ENCODE assay signal across 23 cellular contexts in the genomic region with DNA sequence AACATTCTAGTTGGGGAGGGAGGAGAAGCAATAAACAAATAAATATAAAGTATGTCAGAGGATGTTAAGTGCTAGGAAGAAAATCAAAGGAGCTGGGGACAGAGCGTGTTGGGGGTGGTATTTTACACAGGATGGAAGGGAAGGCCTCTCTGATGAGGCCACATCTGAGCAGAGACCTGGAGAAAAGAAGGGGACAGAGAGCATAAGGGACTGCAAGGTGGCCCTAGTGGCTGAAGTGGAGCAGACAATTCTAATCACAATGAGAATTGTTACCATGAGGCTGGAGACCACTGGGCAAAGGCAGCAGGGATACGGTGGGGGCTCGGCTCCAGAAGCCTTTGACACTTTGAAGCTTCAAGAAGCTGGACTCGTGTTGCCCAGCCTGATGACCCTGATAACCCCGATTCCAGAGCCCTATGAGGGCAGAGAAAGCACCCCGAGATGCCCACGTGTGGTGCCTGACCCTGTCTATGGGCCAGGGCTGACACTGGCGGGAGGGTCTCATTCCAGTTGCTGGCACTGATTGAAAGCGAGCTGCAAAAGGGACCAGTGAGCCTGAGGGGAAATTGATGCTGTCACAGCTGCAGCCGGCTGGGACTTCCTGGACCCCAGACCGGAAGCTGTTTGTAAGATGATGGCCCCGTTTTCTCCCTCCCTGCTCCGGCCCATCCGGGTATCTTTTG.
DNase-seq lines count a peak whose midpoint lies in the region; ATAC-seq and TF ChIP-seq lines count a peak whose summit lies in the region.
"Had no signal": no experiment of that assay in that cellular context is flagged by ENCODE, and none has a peak within 500 bp of the region (broad histone marks: within the 10 kb centered on the region; RNA-seq: fewer than 3 reads in every experiment).

No MANE protein-coding gene starts in this region.

- intact Hi-C loops in upper lobe of right lung (cut with DNase I), result no loop called here
- intact Hi-C loops in sciatic nerve (cut with DNase I), result loop anchor here (10.0 kb wide), 1 partner anchor 512 kb away; no protein-coding TSS in a partner anchor

- no peaks in the 10 kb centered on the region for H3K27me3 ChIP-seq in upper lobe of right lung

- CTCF ChIA-PET in HEK293T (lab: Yijun Ruan, JAX), result no interaction called here

- POLR2A ChIA-PET in HEK293T (lab: Yijun Ruan, JAX), result no interaction called here

- peaks cover 39% of the 10 kb centered on the region for H3K4me1 Mint-ChIP-seq in nephron progenitor cell
- H3K4me1 Mint-ChIP-seq: CD8-positive, alpha-beta memory T cell had no signal

- TF ChIP-seq CTCF in nephron progenitor cell (IDR thresholded peaks at IDR 0.05), result no peak
- no peak for TF ChIP-seq CTCF in upper lobe of right lung (IDR thresholded peaks at IDR 0.05)

- no peaks in the 10 kb centered on the region for H3K36me3 ChIP-seq in upper lobe of right lung

- H3K9me3 ChIP-seq in upper lobe of right lung, result no peaks in the 10 kb centered on the region

- ATAC-seq in upper lobe of right lung (no peak), sciatic nerve (no peak)
- ATAC-seq: Right ventricle myocardium inferior had no signal

- H3K27ac Mint-ChIP-seq in nephron progenitor cell, result peak overlapping the region; percentile 51

- H3K4me1 ChIP-seq in upper lobe of right lung, result no peaks in the 10 kb centered on the region

- no peak overlapping the region for H3K27ac ChIP-seq in upper lobe of right lung
- H3K27ac ChIP-seq: C4-2B had no signal

- no peaks in the 10 kb centered on the region for H3K9me3 Mint-ChIP-seq in nephron progenitor cell
- H3K9me3 Mint-ChIP-seq: CD8-positive, alpha-beta memory T cell had no signal

- DNase-seq in activated effector memory CD4-positive, alpha-beta T cell treated with anti-CD3 and anti-CD28 coated beads, Interleukin-2, amount 50 U/mL, for 16 hours, result peak; percentile 55
- no peak for DNase-seq in activated effector memory CD4-positive, alpha-beta T cell treated with Interleukin-2 at 50 U/mL for 16 hours
- peak; percentile 53 for DNase-seq in SK-N-DZ (ENCODE audit: low spot score)
- DNase-seq in nephron progenitor cell, result no peak
- DNase-seq in upper lobe of right lung, result peak; percentile 40
- no peak for DNase-seq in NCI-H128 (lab: John Stamatoyannopoulos, UW; ENCODE audit: unreplicated experiment)
- no peak for DNase-seq in HEK293T (ENCODE audit: extremely low spot score)
- DNase-seq in sciatic nerve (ENCODE audit: low spot score), result no peak
- DNase-seq: 8988T; Calu3; CD8-positive, alpha-beta memory T cell; DMS153; GDM1; KBM-7; MM.1S; NCI-H1048; NCI-H1436; NCI-H187 treated with DMSO at 0.1 percent for 48 hours; NCI-H2107; NCI-H446 treated with DMSO at 0.1 percent for 48 hours; NCI-H526 treated with DMSO at 0.1 percent for 48 hours had no signal

- peaks cover 6% of the 10 kb centered on the region for H3K36me3 Mint-ChIP-seq in nephron progenitor cell (ENCODE audit: low read depth)

- H3K4me3 Mint-ChIP-seq in nephron progenitor cell, result no peak overlapping the region
- H3K4me3 Mint-ChIP-seq: CD8-positive, alpha-beta memory T cell had no signal

- peaks cover 22% of the 10 kb centered on the region for H3K27me3 Mint-ChIP-seq in nephron progenitor cell (ENCODE audit: low read depth, poor library complexity)

- H3K4me3 ChIP-seq in upper lobe of right lung, result no peak overlapping the region

TF ChIP-seq in HEK293T, 16 proteins besides CTCF, POLR2A, EP300 and RAD21:
- TF ChIP-seq, protein P1, sequence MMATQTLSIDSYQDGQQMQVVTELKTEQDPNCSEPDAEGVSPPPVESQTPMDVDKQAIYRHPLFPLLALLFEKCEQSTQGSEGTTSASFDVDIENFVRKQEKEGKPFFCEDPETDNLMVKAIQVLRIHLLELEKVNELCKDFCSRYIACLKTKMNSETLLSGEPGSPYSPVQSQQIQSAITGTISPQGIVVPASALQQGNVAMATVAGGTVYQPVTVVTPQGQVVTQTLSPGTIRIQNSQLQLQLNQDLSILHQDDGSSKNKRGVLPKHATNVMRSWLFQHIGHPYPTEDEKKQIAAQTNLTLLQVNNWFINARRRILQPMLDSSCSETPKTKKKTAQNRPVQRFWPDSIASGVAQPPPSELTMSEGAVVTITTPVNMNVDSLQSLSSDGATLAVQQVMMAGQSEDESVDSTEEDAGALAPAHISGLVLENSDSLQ (IDR thresholded peaks at IDR 0.05), result no peak
- TF ChIP-seq L3MBTL2 (conservative IDR thresholded peaks at IDR 0.05), result no peak
- TF ChIP-seq BHLHE40 (IDR thresholded peaks at IDR 0.05; ENCODE audit: borderline replicate concordance), result no peak
- no peak for TF ChIP-seq HDGF (IDR thresholded peaks at IDR 0.05; ENCODE audit: borderline replicate concordance)
- TF ChIP-seq FOXK2 (IDR thresholded peaks at IDR 0.05), result no peak
- no peak for TF ChIP-seq FOXM1 (IDR thresholded peaks at IDR 0.05; ENCODE audit: borderline replicate concordance)

Comparison
In these comparisons a context has a peak if more than half of its experiments do, and no peak if none do; other contexts are left out.
1. DNase-seq: peak in activated effector memory CD4-positive, alpha-beta T cell treated with anti-CD3 and anti-CD28 coated beads, Interleukin-2, amount 50 U/mL, for 16 hours (single experiment), SK-N-DZ (single experiment) and upper lobe of right lung (single experiment); none in activated effector memory CD4-positive, alpha-beta T cell treated with Interleukin-2 at 50 U/mL for 16 hours (single experiment), nephron progenitor cell (single experiment), NCI-H128 (single experiment), HEK293T (single experiment) and sciatic nerve (single experiment).